7 cellular contexts compared by ENCODE assay signal in the genomic region with DNA sequence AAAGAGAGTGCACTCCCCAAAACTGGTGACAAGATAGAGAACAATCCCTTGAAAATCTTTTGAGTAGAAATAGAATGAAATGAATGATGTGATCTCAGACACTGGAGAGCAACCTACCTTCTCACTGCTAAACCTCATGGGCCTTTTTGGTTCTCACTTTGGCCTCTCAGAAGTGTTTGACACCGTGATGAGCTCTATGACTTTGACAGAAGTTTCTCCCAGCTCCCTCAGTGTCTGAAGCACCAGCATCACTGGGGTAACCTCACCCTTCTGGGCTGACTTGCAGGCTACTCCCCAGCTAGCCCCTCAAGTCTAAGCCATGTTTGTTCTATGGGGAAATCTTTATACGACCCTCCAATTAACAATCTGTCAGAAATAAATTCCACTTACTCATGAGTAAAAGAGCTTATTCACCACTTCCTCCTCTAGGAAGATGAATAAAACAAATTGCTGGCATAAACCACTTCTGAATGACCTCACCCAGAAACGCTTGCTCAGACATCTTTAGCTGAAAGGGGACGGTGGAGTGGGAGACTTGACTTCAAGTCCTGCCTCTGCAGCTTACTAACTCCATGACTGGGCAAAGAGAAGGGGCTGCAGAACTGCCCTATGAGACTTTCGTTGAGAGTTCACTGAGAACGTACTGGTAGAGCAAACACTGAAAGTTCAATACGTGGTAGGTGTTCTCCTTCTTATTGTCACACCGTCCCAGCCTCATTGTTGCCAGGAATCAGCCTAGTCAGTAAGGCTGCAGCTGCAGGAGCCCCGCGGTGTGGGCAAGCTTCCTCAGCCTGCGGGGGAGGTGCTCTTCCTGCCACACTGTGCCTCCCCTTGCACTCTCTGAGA. TPM values are rescaled to one million over a fixed set of nuclear protein-coding genes. Genes with fewer than 3 reads are reported as not detected.
DNase-seq lines count a peak whose midpoint lies in the region; ATAC-seq and TF ChIP-seq lines count a peak whose summit lies in the region.

No MANE protein-coding gene starts in this region.

- H3K9me3 ChIP-seq in endodermal cell (ENCODE audit: control insufficient read depth, low read length): peaks cover 4% of the 10 kb centered on the region

- H3K9ac ChIP-seq in endodermal cell (ENCODE audit: extremely low read depth, low read length, poor library complexity, severe bottlenecking): no peak overlapping the region

- no peak overlapping the region for H3K27ac ChIP-seq in endodermal cell (ENCODE audit: low read depth, low read length)

- H3K27ac Mint-ChIP-seq in endodermal cell: peak overlapping the region; percentile 50

- peaks cover 3% of the 10 kb centered on the region for H3K9me3 Mint-ChIP-seq in endodermal cell

- H3K4me1 Mint-ChIP-seq in endodermal cell: peaks cover 23% of the 10 kb centered on the region

- intact Hi-C loops in Right ventricle myocardium inferior (cut with DNase I): no loop called here

- H3K4me3 Mint-ChIP-seq in endodermal cell: peak overlapping the region; percentile 22

- no peak for TF ChIP-seq CTCF in endodermal cell (conservative IDR thresholded peaks at IDR 0.05)

- H3K27me3 ChIP-seq in endodermal cell (ENCODE audit: control insufficient read depth, insufficient read depth, low read length, poor library complexity, severe bottlenecking): no peaks in the 10 kb centered on the region

- peaks cover 3% of the 10 kb centered on the region for H3K27me3 Mint-ChIP-seq in endodermal cell (ENCODE audit: insufficient read depth)

- H3K36me3 Mint-ChIP-seq in endodermal cell (ENCODE audit: low read depth): no peaks in the 10 kb centered on the region

- H3K36me3 ChIP-seq in endodermal cell (ENCODE audit: control insufficient read depth, insufficient read depth, low read length): peaks cover 10% of the 10 kb centered on the region

- WGBS in endodermal cell (ENCODE audit: insufficient coverage in 1 of 2, insufficient read length in 1 of 2), 2 experiments: 47 to 64% methylated on average over 5 to 11 of the region's 11 CpGs

- H3K4me3 ChIP-seq in endodermal cell (ENCODE audit: low read length): no peak overlapping the region

- DNase-seq in RPMI7951 (ENCODE audit: low read depth): peak; percentile 47
- peak; percentile 79 for DNase-seq in endodermal cell
- peak; percentile 19 to 30 for DNase-seq in stimulated activated CD4-positive, alpha-beta T cell treated with anti-CD3 and anti-CD28 coated beads, Interleukin-2, amount 100 ng/mL, for 48 hours
- DNase-seq in HPDE6-E6E7 (ENCODE audit: extremely low spot score): no peak
- no peak for DNase-seq in Right ventricle myocardium inferior (ENCODE audit: missing footprints)

- ATAC-seq in HG02588 (IDR thresholded peaks at IDR 0.05; ENCODE audit: unreplicated experiment): peak; percentile 46
- ATAC-seq in GM19351 (IDR thresholded peaks at IDR 0.05; ENCODE audit: unreplicated experiment): no peak
- ATAC-seq in Right ventricle myocardium inferior: no peak

- H3K4me1 ChIP-seq in endodermal cell (ENCODE audit: control insufficient read depth, insufficient read depth, low read length): peaks cover 8% of the 10 kb centered on the region

RNA-seq across cellular contexts. Expression of gene ST8SIA1, which starts 46.5 kb away (rescaled TPM):
- total RNA-seq in RPMI7951 (2014; rRNA removed; shearing (Covaris generic)): 1.7 and 2.6 TPM in 2 replicates
- total RNA-seq in endodermal cell (10 to 100 TPM; 11.2 to 13.3 TPM), Right ventricle myocardium inferior (3.6 TPM)
- polyA plus RNA-seq in endodermal cell (2013, experiment 1 of 2): 36.6 TPM
- 37.3 TPM for polyA plus RNA-seq in endodermal cell (2013, experiment 2 of 2)

Comparison
In these comparisons a context has a peak if more than half of its experiments do, and no peak if none do; other contexts are left out.
1. DNase-seq: peak in RPMI7951 (single experiment), endodermal cell (single experiment) and stimulated activated CD4-positive, alpha-beta T cell treated with anti-CD3 and anti-CD28 coated beads, Interleukin-2, amount 100 ng/mL, for 48 hours (2 of 2); none in HPDE6-E6E7 (single experiment) and Right ventricle myocardium inferior (single experiment).